ENCODE assay signal across 16 cellular contexts in the genomic region with DNA sequence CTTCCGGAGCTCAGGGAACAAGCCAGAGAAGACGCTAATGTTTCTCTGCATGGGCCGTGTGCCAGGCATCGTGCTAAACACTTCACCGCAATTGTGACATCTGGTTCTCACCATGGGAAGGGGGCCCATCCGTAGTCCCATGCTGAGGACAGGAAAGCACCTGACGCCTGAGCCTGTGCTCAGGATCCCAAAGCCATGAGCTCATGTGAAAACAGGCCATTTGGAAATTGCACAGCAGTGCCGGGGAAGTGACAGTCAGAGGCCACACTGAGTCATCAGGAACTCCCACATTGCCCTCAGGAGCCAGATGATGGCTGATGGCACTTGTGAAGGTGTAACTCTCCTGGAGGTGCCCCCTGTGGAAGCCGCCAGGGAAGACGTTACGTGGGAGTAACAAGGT.
DNase-seq lines count a peak whose midpoint lies in the region; FAIRE-seq and TF ChIP-seq lines count a peak whose summit lies in the region.
"Had no signal": no experiment of that assay in that cellular context is flagged by ENCODE, and none has a peak within 500 bp of the region (broad histone marks: within the 10 kb centered on the region; RNA-seq: fewer than 3 reads in every experiment).

No MANE protein-coding gene starts in this region.

- WGBS in H1 (ENCODE audit: extremely low coverage in 1 of 2, insufficient coverage in 1 of 2, insufficient read length in 1 of 2, insufficient replicate concordance in 2 of 2, low coverage in 1 of 2, low lambda C conversion rate in 2 of 2, missing lambda C conversion rate in 1 of 2), 2 experiments, result 83% methylated on average over 11 of the region's 11 CpGs; no CpG with 5 or more reads in 1 of the 2 experiments

- no peak for FAIRE-seq in H1 (lab: Jason Lieb, UNC)
- no peak for FAIRE-seq in GM12891 (lab: Jason Lieb, UNC)

- H2BK120ac ChIP-seq in H1 (replicated peaks; ENCODE audit: low read depth, low read length), result no peak overlapping the region

- no peak overlapping the region for H3K18ac ChIP-seq in H1 (ENCODE audit: extremely low read depth, low read length)

- no peak overlapping the region for H3K56ac ChIP-seq in H1 (replicated peaks; ENCODE audit: insufficient read length, low read depth, low read length)

- H3K79me2 ChIP-seq in PC-9 (ENCODE audit: low read depth) (no peaks in the 10 kb centered on the region), H1 (ENCODE audit: control insufficient read depth in 1 of 2, insufficient read depth in 2 of 2, low read length in 2 of 2) (no peaks in the 10 kb centered on the region), osteoblast (ENCODE audit: insufficient read depth, low read length) (no peaks in the 10 kb centered on the region)

- no peak for TF ChIP-seq RAD21 in H1 (IDR thresholded peaks at IDR 0.05 in 1 of 2, conservative IDR thresholded peaks at IDR 0.05 in 1 of 2; ENCODE audit: low read depth in 2 of 2, low read length in 2 of 2)

- no peak overlapping the region for H2BK20ac ChIP-seq in H1 (ENCODE audit: low read length)

- H3K27ac ChIP-seq in PC-9 (peak overlapping the region; percentile 77), H1 (ENCODE audit: low read depth, low read length) (no peak overlapping the region), osteoblast (ENCODE audit: low read depth, low read length) (no peak overlapping the region)

- no peak overlapping the region for H3K4me3 ChIP-seq in PC-9
- H3K4me3 ChIP-seq in H1 (ENCODE audit: extremely low read depth in 1 of 4, insufficient read depth in 2 of 4, low read depth in 3 of 4, low read length in 4 of 4), result no peak overlapping the region
- no peak overlapping the region for H3K4me3 ChIP-seq in osteoblast (ENCODE audit: insufficient read depth, low read length)

- DNase-seq in ELR (ENCODE audit: low read depth) (peak; percentile 52), PC-9 (peak; percentile 68 to 96), H1 (ENCODE audit: low read depth in 1 of 2, low spot score in 2 of 2) (no peak), osteoblast (ENCODE audit: insufficient read length, low spot score, missing footprints) (peak; percentile 53), superior temporal gyrus (ENCODE audit: extremely low spot score) (no peak), COR-L47 (lab: John Stamatoyannopoulos, UW) (no peak), SKM-1 treated with dmso at 0.1 percent for 144 hours (lab: John Stamatoyannopoulos, UW; ENCODE audit: unreplicated experiment) (no peak), GM12891 (ENCODE audit: insufficient read length, low spot score) (no peak)
- DNase-seq: activated CD4-positive, alpha-beta T cell treated with anti-CD3 and anti-CD28 coated beads for 36 hours; CD8-positive, alpha-beta T cell; hippocampal formation; Kasumi-1; NCI-H1694 treated with DMSO at 0.1 percent for 48 hours; NCI-H524 treated with DMSO at 0.1 percent for 48 hours; OCI-M1; stimulated activated CD4-positive, alpha-beta T cell treated with anti-CD3 and anti-CD28 coated beads, Interleukin-4, amount 100 ng/mL, for 1 hour had no signal

- H2AK5ac ChIP-seq in H1 (ENCODE audit: low read depth, low read length), result no peak overlapping the region

- H3K9me2 ChIP-seq in PC-9 (ENCODE audit: insufficient read depth), result no peaks in the 10 kb centered on the region

- peaks cover 12% of the 10 kb centered on the region for H3F3A ChIP-seq in PC-9 (ENCODE audit: insufficient read depth, low read depth)

- no peak overlapping the region for H4K91ac ChIP-seq in H1 (replicated peaks; ENCODE audit: insufficient read length, low read length)

- H3K9me3 ChIP-seq in PC-9 (ENCODE audit: insufficient read depth, low read depth), result no peaks in the 10 kb centered on the region
- no peaks in the 10 kb centered on the region for H3K9me3 ChIP-seq in H1 (ENCODE audit: insufficient read depth in 2 of 2, low read depth in 1 of 2, low read length in 1 of 2)
- no peaks in the 10 kb centered on the region for H3K9me3 ChIP-seq in osteoblast (ENCODE audit: low read depth, low read length)

- TF ChIP-seq CTCF in PC-9 (conservative IDR thresholded peaks at IDR 0.05) (no peak), H1 (IDR thresholded peaks at IDR 0.05; ENCODE audit: control extremely low read depth in 1 of 3, insufficient read depth in 1 of 3, low read depth in 1 of 3, low read length in 3 of 3) (no peak), osteoblast (IDR thresholded peaks at IDR 0.05; ENCODE audit: extremely low read depth, low read depth, low read length) (no peak)

- H3K14ac ChIP-seq in H1 (ENCODE audit: insufficient read length), result no peak overlapping the region

- peak overlapping the region; percentile 50; the same call in 1 of the 2 replicates for H2BK12ac ChIP-seq in H1 (ENCODE audit: low read depth, low read length)

- H3K4ac ChIP-seq in H1 (replicated peaks; ENCODE audit: insufficient read length, low read depth, low read length), result no peak overlapping the region

- H3K23me2 ChIP-seq in H1 (ENCODE audit: low read depth, low read length), result no peaks in the 10 kb centered on the region

- H2BK15ac ChIP-seq in H1 (ENCODE audit: low read length), result no peak overlapping the region

- POLR2A ChIA-PET in PC-9 (lab: Charles Lee; ENCODE audit: unreplicated experiment), result no interaction called here
- POLR2A ChIA-PET in H1 (lab: Charles Lee; ENCODE audit: partially characterized antibody), result no interaction called here

- H2AFZ ChIP-seq in PC-9 (no peak overlapping the region), H1 (ENCODE audit: low read length) (no peak overlapping the region), osteoblast (ENCODE audit: low read length) (no peak overlapping the region)

- H4K8ac ChIP-seq in H1 (ENCODE audit: extremely low read depth, insufficient read depth, low read length), result no peak overlapping the region

- H4K20me1 ChIP-seq in PC-9 (ENCODE audit: insufficient read depth) (no peaks in the 10 kb centered on the region), H1 (replicated peaks in 1 of 2; ENCODE audit: control insufficient read depth in 1 of 2, insufficient read depth in 2 of 2, low read length in 2 of 2) (peaks cover 2 to 5% of the 10 kb centered on the region in 2 experiments), osteoblast (ENCODE audit: insufficient read depth, low read length) (no peaks in the 10 kb centered on the region)

- no peaks in the 10 kb centered on the region for H3K79me1 ChIP-seq in H1 (ENCODE audit: low read depth, low read length)

- H3K4me1 ChIP-seq in PC-9 (replicated peaks; ENCODE audit: insufficient read depth) (peaks cover 19% of the 10 kb centered on the region), H1 (replicated peaks in 1 of 4; ENCODE audit: control insufficient read depth in 3 of 4, insufficient read depth in 4 of 4, low read length in 3 of 4) (peaks cover 0 to 6% (median 0%) of the 10 kb centered on the region in 4 experiments; a peak in 2 of 7 replicates), osteoblast (ENCODE audit: insufficient read depth, low read length) (no peaks in the 10 kb centered on the region)

- H3K4me2 ChIP-seq in PC-9 (peak overlapping the region; percentile 52), H1 (ENCODE audit: insufficient read depth in 1 of 2, low read depth in 2 of 2, low read length in 2 of 2) (no peak overlapping the region), osteoblast (ENCODE audit: insufficient read depth, low read length) (no peak overlapping the region)

- H3K9ac ChIP-seq in H1 (replicated peaks in 1 of 4; ENCODE audit: extremely low read depth in 1 of 4, low read depth in 3 of 4, low read length in 3 of 4), result no peak overlapping the region

- H2BK5ac ChIP-seq in H1 (ENCODE audit: low read depth, low read length), result no peak overlapping the region

- TF ChIP-seq POLR2A in H1 (IDR thresholded peaks at IDR 0.05; ENCODE audit: control extremely low read depth in 1 of 2, low read depth in 2 of 2, low read length in 2 of 2), result no peak
- TF ChIP-seq POLR2A in GM12891 (IDR thresholded peaks at IDR 0.05; ENCODE audit: low read depth, low read length), result no peak

- no peak for TF ChIP-seq EP300 in H1 (IDR thresholded peaks at IDR 0.05; ENCODE audit: borderline replicate concordance in 1 of 2, low read depth in 2 of 2, low read length in 2 of 2)

- no TSS peak for BruUV-seq in PC-9 (replicated peaks; lab: Mats Ljungman, UMichigan)

- no peaks in the 10 kb centered on the region for H3K27me3 ChIP-seq in PC-9 (ENCODE audit: insufficient read depth, low read depth)
- H3K27me3 ChIP-seq in H1 (replicated peaks in 1 of 4; ENCODE audit: control insufficient read depth in 3 of 4, extremely low read depth in 1 of 4, insufficient read depth in 3 of 4, low read length in 3 of 4), result peaks cover 0 to 33% (median 13%) of the 10 kb centered on the region in 4 experiments; a peak in 6 of 7 replicates
- H3K27me3 ChIP-seq in osteoblast (ENCODE audit: insufficient read depth, low read length), result peaks cover 6% of the 10 kb centered on the region

- CTCF ChIA-PET in PC-9 (lab: Charles Lee), result interaction anchor here (0.6 kb wide), 2 partner anchors 144 to 151 kb away, joined by 3 to 4 read pairs; no protein-coding TSS in a partner anchor
- CTCF ChIA-PET in H1 (lab: Charles Lee; ENCODE audit: partially characterized antibody), result interaction anchor here (1.0 to 2.4 kb wide), 7 partner anchors 11 to 188 kb away, joined by 4 to 10 read pairs (median 6); no protein-coding TSS in a partner anchor

- H4K5ac ChIP-seq in H1 (ENCODE audit: insufficient read length, low read depth, low read length), result no peak overlapping the region

- H3K36me3 ChIP-seq in PC-9 (ENCODE audit: low read depth) (no peaks in the 10 kb centered on the region), H1 (ENCODE audit: control insufficient read depth in 2 of 4, insufficient read depth in 4 of 4, low read length in 3 of 4) (no peaks in the 10 kb centered on the region), osteoblast (ENCODE audit: insufficient read depth, low read length) (no peaks in the 10 kb centered on the region)

- no peak overlapping the region for H3K23ac ChIP-seq in H1 (ENCODE audit: insufficient read length)

- intact Hi-C loops in PC-9 (cut with micrococcal nuclease; ENCODE audit: unreplicated experiment), result loop anchor here (1.0 to 2.0 kb wide), 2 partner anchors 16 to 88 kb away; no protein-coding TSS in a partner anchor

TF ChIP-seq in H1, 55 proteins besides CTCF, POLR2A, EP300 and RAD21 (continues in another document):
- TF ChIP-seq SIN3A (conservative IDR thresholded peaks at IDR 0.05 in 1 of 2, IDR thresholded peaks at IDR 0.05 in 1 of 2; ENCODE audit: low read depth in 1 of 2, low read length in 2 of 2) (no peak), POLR2AphosphoS5 (IDR thresholded peaks at IDR 0.05; ENCODE audit: low read depth, low read length) (no peak), BRCA1 (IDR thresholded peaks at IDR 0.05; ENCODE audit: low read depth, low read length) (no peak), TAF1 (IDR thresholded peaks at IDR 0.05; ENCODE audit: low read depth, low read length) (no peak), TBP (IDR thresholded peaks at IDR 0.05; ENCODE audit: low read depth, low read length) (no peak)

TF ChIP-seq in GM12891, 5 proteins besides CTCF, POLR2A, EP300 and RAD21:
- TF ChIP-seq TAF1 (IDR thresholded peaks at IDR 0.05; ENCODE audit: low read depth, low read length), result no peak
- no peak for TF ChIP-seq POU2F2 (IDR thresholded peaks at IDR 0.05; ENCODE audit: low read depth, low read length)
- TF ChIP-seq SPI1 (IDR thresholded peaks at IDR 0.05; ENCODE audit: low read depth, low read length), result no peak
- TF ChIP-seq PAX5 (IDR thresholded peaks at IDR 0.05; ENCODE audit: insufficient read depth, low read length, severe bottlenecking), result no peak
- TF ChIP-seq POLR2AphosphoS5 (IDR thresholded peaks at IDR 0.05; ENCODE audit: low read depth, low read length), result no peak
TF ChIP-seq in GM12891: peak in this region for 0.

Comparison
In these comparisons a context has a peak if more than half of its experiments do, and no peak if none do; other contexts are left out.
1. DNase-seq: peak in ELR (single experiment), PC-9 (2 of 2) and osteoblast (single experiment); none in H1 (0 of 2), superior temporal gyrus (single experiment), COR-L47 (single experiment), SKM-1 treated with dmso at 0.1 percent for 144 hours (single experiment) and GM12891 (single experiment).